In genomic region chr15:60372756-60373155, GRCh38 we compare ENCODE assay signal across 13 cellular contexts. TPM values are rescaled to one million over a fixed set of nuclear protein-coding genes. Genes with fewer than 3 reads are reported as not detected.
DNase-seq lines count a peak whose midpoint lies in the region; ATAC-seq and TF ChIP-seq lines count a peak whose summit lies in the region.
"Had no signal": no experiment of that assay in that cellular context is flagged by ENCODE, and none has a peak within 500 bp of the region (broad histone marks: within the 10 kb centered on the region; RNA-seq: fewer than 3 reads in every experiment).

No MANE protein-coding gene starts in this region.

- no peak overlapping the region for H3K4me3 Mint-ChIP-seq in activated CD8-positive, alpha-beta memory T cell treated with anti-CD3 and anti-CD28 coated beads, Interleukin-2, amount 10 ng/mL, durations not matched to agents 7 days and 5 days

- H3K4me3 ChIP-seq in brain microvascular endothelial cell (ENCODE audit: low read depth, low read length) = no peak overlapping the region
- H3K4me3 ChIP-seq in mesodermal cell (ENCODE audit: extremely low read depth, insufficient read depth, low read length, poor library complexity, severe bottlenecking) = no peak overlapping the region
- H3K4me3 ChIP-seq in transverse colon = no peak overlapping the region

- peaks cover 15% of the 10 kb centered on the region for H3K4me1 Mint-ChIP-seq in activated CD8-positive, alpha-beta memory T cell treated with anti-CD3 and anti-CD28 coated beads, Interleukin-2, amount 10 ng/mL, durations not matched to agents 7 days and 5 days

- TF ChIP-seq CTCF in brain microvascular endothelial cell (IDR thresholded peaks at IDR 0.05; ENCODE audit: low read depth, low read length, missing control alignments) = no peak
- no peak for TF ChIP-seq CTCF in transverse colon (IDR thresholded peaks at IDR 0.05)
- TF ChIP-seq CTCF in GM13976 (IDR thresholded peaks at IDR 0.05; ENCODE audit: borderline replicate concordance, control extremely low read depth, extremely low read depth, insufficient read depth, missing control alignments) = no peak

- H3K9me3 ChIP-seq in mesodermal cell (ENCODE audit: control insufficient read depth, low read length) = no peaks in the 10 kb centered on the region
- no peaks in the 10 kb centered on the region for H3K9me3 ChIP-seq in transverse colon

- intact Hi-C loops in transverse colon (cut with DNase I; ENCODE audit: low total_unique reads) = no loop called here

- H3K4me1 ChIP-seq in mesodermal cell (ENCODE audit: control insufficient read depth, insufficient read depth, low read length, poor library complexity, severe bottlenecking) = peaks cover 87% of the 10 kb centered on the region
- peaks cover 15 to 58% (median 45%) of the 10 kb centered on the region in 4 donors for H3K4me1 ChIP-seq in transverse colon

- in situ Hi-C loops in brain microvascular endothelial cell (cut with HindIII; ENCODE audit: low pct_ligation_motif_present, low sequenced_read_pairs) (no loop called here), transverse colon (cut with MboI; ENCODE audit: low pct_ligation_motif_present in 1 of 4, low pct_unique_long_range_greater_than_20kb in 1 of 4, low sequenced_read_pairs in 3 of 4) (no loop called here), GM13976 (cut with MboI; ENCODE audit: low sequenced_read_pairs, unreplicated experiment) (loop anchor here (25.0 kb wide), 1 partner anchor 540 kb away; no protein-coding TSS in a partner anchor)

- peaks cover 43% of the 10 kb centered on the region for H3K36me3 Mint-ChIP-seq in activated CD8-positive, alpha-beta memory T cell treated with anti-CD3 and anti-CD28 coated beads, Interleukin-2, amount 10 ng/mL, durations not matched to agents 7 days and 5 days

- 100% methylated on average over 1 of the region's 1 CpG for WGBS in mesodermal cell (ENCODE audit: insufficient coverage in 2 of 2), 2 experiments
- WGBS in transverse colon (ENCODE audit: low coverage in 1 of 2), 2 donors = 94% methylated on average over 1 of the region's 1 CpG; no CpG with 5 or more reads in 1 of the 2 donors

- H3K9me3 Mint-ChIP-seq in activated CD8-positive, alpha-beta memory T cell treated with anti-CD3 and anti-CD28 coated beads, Interleukin-2, amount 10 ng/mL, durations not matched to agents 7 days and 5 days (ENCODE audit: low read depth) = no peaks in the 10 kb centered on the region

- H3K27me3 ChIP-seq in brain microvascular endothelial cell (replicated peaks) (no peaks in the 10 kb centered on the region), transverse colon (no peaks in the 10 kb centered on the region)

- H3K36me3 ChIP-seq in brain microvascular endothelial cell (replicated peaks) (peaks cover 87% of the 10 kb centered on the region), mesodermal cell (ENCODE audit: control insufficient read depth, insufficient read depth, low read length) (peaks cover 80% of the 10 kb centered on the region), transverse colon (peaks cover 0 to 20% (median 1%) of the 10 kb centered on the region in 4 donors)

- no peak for DNase-seq in activated CD8-positive, alpha-beta memory T cell treated with anti-CD3 and anti-CD28 coated beads, Interleukin-2, amount 10 ng/mL, durations not matched to agents 7 days and 5 days
- DNase-seq in activated CD8-positive, alpha-beta memory T cell treated with anti-CD3 and anti-CD28 coated beads for 24 hours = no peak
- no peak for DNase-seq in brain microvascular endothelial cell
- DNase-seq in transverse colon = no peak
- no peak for DNase-seq in GM13976 (ENCODE audit: low spot score)
- no peak for DNase-seq in SW 1271 (lab: John Stamatoyannopoulos, UW)
- DNase-seq in NCI-H2196 treated with DMSO at 0.1 percent for 48 hours (lab: John Stamatoyannopoulos, UW; ENCODE audit: unreplicated experiment) = no peak
- DNase-seq: 8988T; activated CD4-positive, CD25-positive, alpha-beta regulatory T cell treated with anti-CD3 and anti-CD28 coated beads, Interleukin-2, amount 50 U/mL, for 72 hours; activated gamma-delta T cell; head of caudate nucleus; NCI-H2227 treated with DMSO at 0.1 percent for 48 hours had no signal

- no peak for TF ChIP-seq EP300 in transverse colon (IDR thresholded peaks at IDR 0.05; ENCODE audit: low read depth)

- peak overlapping the region; percentile 11 for H3K27ac Mint-ChIP-seq in activated CD8-positive, alpha-beta memory T cell treated with anti-CD3 and anti-CD28 coated beads, Interleukin-2, amount 10 ng/mL, durations not matched to agents 7 days and 5 days

- ATAC-seq in activated CD8-positive, alpha-beta memory T cell treated with anti-CD3 and anti-CD28 coated beads, Interleukin-2, amount 10 ng/mL, durations not matched to agents 7 days and 5 days = no peak

- peak overlapping the region; percentile 93 for H3K27ac ChIP-seq in brain microvascular endothelial cell
- H3K27ac ChIP-seq in mesodermal cell (ENCODE audit: low read depth, low read length, severe bottlenecking) = peak overlapping the region; percentile 93
- peak overlapping the region; percentile 75 to 79 (median 77) for H3K27ac ChIP-seq in transverse colon

- TF ChIP-seq POLR2A in transverse colon (IDR thresholded peaks at IDR 0.05) = no peak

- no peaks in the 10 kb centered on the region for H3K27me3 Mint-ChIP-seq in activated CD8-positive, alpha-beta memory T cell treated with anti-CD3 and anti-CD28 coated beads, Interleukin-2, amount 10 ng/mL, durations not matched to agents 7 days and 5 days

- CTCF ChIA-PET in activated CD8-positive, alpha-beta memory T cell treated with anti-CD3 and anti-CD28 coated beads, Interleukin-2, amount 10 ng/mL, durations not matched to agents 7 days and 5 days (lab: Charles Lee) = interaction anchor here (3.4 kb wide), 1 partner anchor 13 kb away, joined by 13 read pairs; no protein-coding TSS in a partner anchor

RNA-seq across cellular contexts. Expression of gene ANXA2, which starts 25.0 kb away (rescaled TPM):
- total RNA-seq in activated CD8-positive, alpha-beta memory T cell treated with anti-CD3 and anti-CD28 coated beads, Interleukin-2, amount 10 ng/mL, durations not matched to agents 7 days and 5 days = 100 to 1,000 TPM; 382 to 422 TPM
- polyA plus RNA-seq in mesodermal cell (2013, experiment 1 of 2) = 1,317 TPM
- polyA plus RNA-seq in mesodermal cell (2013, experiment 2 of 2) = 1,257 TPM
- 100 to 1,000 TPM; 487 to 718 (median 620) TPM for total RNA-seq in transverse colon
